In the genomic region with DNA sequence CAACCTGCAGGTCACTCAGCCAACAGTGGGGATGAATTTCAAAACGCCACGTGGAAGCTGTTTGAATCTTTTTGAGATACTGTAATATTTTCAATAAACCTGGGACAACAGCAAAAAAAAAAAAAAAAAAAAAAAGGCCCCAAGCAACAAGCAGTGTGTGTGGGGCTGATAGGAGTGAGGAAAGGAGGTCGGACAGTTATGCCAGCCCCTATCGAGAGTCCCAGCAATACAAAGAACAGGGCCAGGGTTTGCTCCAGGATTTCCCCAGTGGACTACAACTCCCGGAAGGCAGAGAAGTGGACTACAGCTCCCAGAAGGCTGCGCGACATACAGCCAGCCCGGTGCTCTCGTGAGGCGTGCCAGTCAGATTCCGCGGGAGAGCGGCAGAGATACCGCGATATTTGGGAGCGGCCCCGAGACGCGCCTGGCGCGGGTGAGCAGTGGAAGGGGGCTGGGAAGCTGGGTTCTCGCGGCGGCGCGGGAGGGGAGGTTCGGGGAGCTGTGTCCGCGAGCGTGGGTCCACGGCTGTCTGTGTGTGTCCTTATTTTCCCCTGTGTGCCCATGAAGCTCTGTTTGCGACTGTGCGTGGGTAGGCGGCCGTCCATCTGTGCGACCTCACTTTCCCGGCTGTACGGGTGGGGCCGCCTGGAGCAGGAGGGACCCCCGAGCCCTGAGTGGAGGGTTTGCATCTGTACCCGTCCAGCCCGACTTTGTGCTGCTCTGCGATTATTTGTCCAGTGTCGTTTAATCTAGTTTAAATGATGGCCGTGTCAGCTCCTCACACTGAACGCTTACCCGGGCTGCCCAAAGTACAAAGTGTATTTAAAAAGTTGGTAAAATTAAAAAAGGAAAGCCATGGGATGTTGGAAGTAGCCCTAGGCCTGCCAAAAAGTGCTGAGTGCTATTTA, we compare ENCODE assay signal across 1 cellular context.
TF ChIP-seq lines count a peak whose summit lies in the region.

A gene with protein sequence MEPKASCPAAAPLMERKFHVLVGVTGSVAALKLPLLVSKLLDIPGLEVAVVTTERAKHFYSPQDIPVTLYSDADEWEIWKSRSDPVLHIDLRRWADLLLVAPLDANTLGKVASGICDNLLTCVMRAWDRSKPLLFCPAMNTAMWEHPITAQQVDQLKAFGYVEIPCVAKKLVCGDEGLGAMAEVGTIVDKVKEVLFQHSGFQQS (plus strand): TSS at position 397 of the 908 bp plus-strand sequence. CDS start 4,729 bp downstream, outside the sequence.

TF ChIP-seq in K562, 482 proteins besides CTCF, POLR2A, EP300 and RAD21 (continued from another document and continues in another):
- TF ChIP-seq, protein P1, sequence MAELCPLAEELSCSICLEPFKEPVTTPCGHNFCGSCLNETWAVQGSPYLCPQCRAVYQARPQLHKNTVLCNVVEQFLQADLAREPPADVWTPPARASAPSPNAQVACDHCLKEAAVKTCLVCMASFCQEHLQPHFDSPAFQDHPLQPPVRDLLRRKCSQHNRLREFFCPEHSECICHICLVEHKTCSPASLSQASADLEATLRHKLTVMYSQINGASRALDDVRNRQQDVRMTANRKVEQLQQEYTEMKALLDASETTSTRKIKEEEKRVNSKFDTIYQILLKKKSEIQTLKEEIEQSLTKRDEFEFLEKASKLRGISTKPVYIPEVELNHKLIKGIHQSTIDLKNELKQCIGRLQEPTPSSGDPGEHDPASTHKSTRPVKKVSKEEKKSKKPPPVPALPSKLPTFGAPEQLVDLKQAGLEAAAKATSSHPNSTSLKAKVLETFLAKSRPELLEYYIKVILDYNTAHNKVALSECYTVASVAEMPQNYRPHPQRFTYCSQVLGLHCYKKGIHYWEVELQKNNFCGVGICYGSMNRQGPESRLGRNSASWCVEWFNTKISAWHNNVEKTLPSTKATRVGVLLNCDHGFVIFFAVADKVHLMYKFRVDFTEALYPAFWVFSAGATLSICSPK (IDR thresholded peaks at IDR 0.05; ENCODE audit: borderline replicate concordance), result no peak
- TF ChIP-seq POLR2AphosphoS5 (IDR thresholded peaks at IDR 0.05; ENCODE audit: control insufficient read depth, insufficient read depth, low read depth, low read length) (peak; percentile 95), ZNF274 (IDR thresholded peaks at IDR 0.05; ENCODE audit: borderline replicate concordance, low read depth, low read length) (no peak), SAFB (IDR thresholded peaks at IDR 0.05; ENCODE audit: borderline replicate concordance, low read depth, low read length) (peak; percentile 72; the same call in 1 of the 2 replicates), PHB (CRISPR knock-in tag; IDR thresholded peaks at IDR 0.05) (0 out of 2 replicates have a peak, but pooled peaks have one; percentile 44), CC2D1A (IDR thresholded peaks at IDR 0.05) (0 out of 2 replicates have a peak, but pooled peaks have one; percentile 48), NELFE (IDR thresholded peaks at IDR 0.05; ENCODE audit: insufficient read depth, insufficient read length) (peak; percentile 32), SOX6 (IDR thresholded peaks at IDR 0.05) (peak; percentile 15; the same call in 1 of the 2 replicates), MYC (IDR thresholded peaks at IDR 0.05; ENCODE audit: low read depth, low read length) (peak; percentile 83), MYC (CRISPR knock-in tag; IDR thresholded peaks at IDR 0.05; ENCODE audit: borderline replicate concordance, low read depth) (peak; percentile 71; the same call in 1 of the 2 replicates), HMGN3 (IDR thresholded peaks at IDR 0.05; ENCODE audit: borderline replicate concordance, extremely low read depth, insufficient read length, low read depth, low read length) (peak; percentile 85), RHOXF2B (CRISPR knock-in tag; conservative IDR thresholded peaks at IDR 0.05) (peak; percentile 70; the same call in 1 of the 2 replicates), CHD2 (IDR thresholded peaks at IDR 0.05; ENCODE audit: low read depth, low read length) (peak; percentile 99), ZNF197 (CRISPR knock-in tag; IDR thresholded peaks at IDR 0.05; ENCODE audit: low read depth) (0 out of 2 replicates have a peak, but pooled peaks have one; percentile 65), LARP7 (IDR thresholded peaks at IDR 0.05) (peak; percentile 23; the same call in 1 of the 2 replicates), ZNF175 (CRISPR knock-in tag; IDR thresholded peaks at IDR 0.05; ENCODE audit: low read depth) (peak; percentile 48; the same call in 1 of the 2 replicates), SRSF3 (IDR thresholded peaks at IDR 0.05; ENCODE audit: insufficient read depth, low read length) (no peak), DDX20 (tag; IDR thresholded peaks at IDR 0.05; ENCODE audit: low read depth) (no peak), SMC3 (conservative IDR thresholded peaks at IDR 0.05; ENCODE audit: insufficient read depth, low read depth, low read length) (no peak), SP1 (CRISPR knock-in tag; IDR thresholded peaks at IDR 0.05) (peak; percentile 73), ASH1L (IDR thresholded peaks at IDR 0.05; ENCODE audit: borderline replicate concordance, low read depth, partially characterized antibody) (peak; percentile 28)
- TF ChIP-seq, protein P2, sequence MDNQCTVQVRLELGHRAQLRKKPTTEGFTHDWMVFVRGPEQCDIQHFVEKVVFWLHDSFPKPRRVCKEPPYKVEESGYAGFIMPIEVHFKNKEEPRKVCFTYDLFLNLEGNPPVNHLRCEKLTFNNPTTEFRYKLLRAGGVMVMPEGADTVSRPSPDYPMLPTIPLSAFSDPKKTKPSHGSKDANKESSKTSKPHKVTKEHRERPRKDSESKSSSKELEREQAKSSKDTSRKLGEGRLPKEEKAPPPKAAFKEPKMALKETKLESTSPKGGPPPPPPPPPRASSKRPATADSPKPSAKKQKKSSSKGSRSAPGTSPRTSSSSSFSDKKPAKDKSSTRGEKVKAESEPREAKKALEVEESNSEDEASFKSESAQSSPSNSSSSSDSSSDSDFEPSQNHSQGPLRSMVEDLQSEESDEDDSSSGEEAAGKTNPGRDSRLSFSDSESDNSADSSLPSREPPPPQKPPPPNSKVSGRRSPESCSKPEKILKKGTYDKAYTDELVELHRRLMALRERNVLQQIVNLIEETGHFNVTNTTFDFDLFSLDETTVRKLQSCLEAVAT (IDR thresholded peaks at IDR 0.05), result peak in 1 of 2 experiments; percentile 29; a peak in 1 of 4 replicates
- TF ChIP-seq, protein P3, sequence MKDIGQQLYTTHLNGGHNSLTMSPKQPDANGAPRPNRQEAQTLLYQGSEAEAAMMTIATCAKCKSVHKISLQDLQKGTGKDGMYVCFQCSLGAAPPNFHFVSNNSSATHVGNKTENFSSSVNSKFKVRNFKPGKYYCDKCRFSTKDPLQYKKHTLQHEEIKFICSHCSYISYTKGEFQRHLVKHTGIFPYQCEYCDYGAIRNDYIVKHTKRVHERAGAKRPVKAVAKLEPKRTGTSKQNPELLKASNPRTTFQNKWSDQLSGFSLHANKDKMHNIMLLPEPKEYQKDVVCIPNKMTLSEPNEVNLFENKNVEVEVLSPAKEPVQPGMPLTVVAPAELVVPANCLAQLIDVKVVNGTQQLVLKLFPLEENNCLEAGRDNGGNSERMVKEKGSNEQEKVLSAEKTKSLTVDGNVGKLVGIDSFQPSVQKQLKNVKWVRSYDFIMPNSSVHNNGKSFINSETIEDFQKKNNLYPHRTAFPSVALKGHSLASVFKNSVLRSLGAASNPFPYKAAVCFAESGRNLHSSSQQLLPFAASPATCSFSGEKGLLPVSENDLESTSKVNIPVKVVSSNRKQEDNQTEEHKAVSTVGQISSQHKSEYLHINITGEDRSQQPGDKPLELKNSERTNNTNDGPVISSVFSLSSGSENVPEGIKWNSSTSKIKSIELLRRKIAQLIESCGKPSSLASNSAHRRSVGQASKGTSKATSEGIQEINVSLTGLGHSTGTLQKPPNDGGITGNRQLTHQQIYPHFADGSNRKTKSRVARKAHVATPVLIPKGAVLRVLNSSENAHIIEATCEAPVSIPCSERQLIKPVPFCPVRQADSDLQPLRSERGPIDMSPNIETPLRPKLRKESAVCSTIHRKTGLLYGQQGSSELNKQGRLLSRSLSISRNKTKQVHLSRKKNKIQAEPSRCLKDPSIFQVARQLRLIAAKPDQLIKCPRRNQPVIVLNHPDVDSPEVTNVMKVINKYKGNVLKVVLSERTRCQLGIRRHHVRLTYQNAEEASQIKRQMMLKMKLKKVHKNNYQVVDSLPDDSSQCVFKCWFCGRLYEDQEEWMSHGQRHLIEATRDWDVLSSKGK (CRISPR knock-in tag; IDR thresholded peaks at IDR 0.05), result no peak
- TF ChIP-seq, protein P4, sequence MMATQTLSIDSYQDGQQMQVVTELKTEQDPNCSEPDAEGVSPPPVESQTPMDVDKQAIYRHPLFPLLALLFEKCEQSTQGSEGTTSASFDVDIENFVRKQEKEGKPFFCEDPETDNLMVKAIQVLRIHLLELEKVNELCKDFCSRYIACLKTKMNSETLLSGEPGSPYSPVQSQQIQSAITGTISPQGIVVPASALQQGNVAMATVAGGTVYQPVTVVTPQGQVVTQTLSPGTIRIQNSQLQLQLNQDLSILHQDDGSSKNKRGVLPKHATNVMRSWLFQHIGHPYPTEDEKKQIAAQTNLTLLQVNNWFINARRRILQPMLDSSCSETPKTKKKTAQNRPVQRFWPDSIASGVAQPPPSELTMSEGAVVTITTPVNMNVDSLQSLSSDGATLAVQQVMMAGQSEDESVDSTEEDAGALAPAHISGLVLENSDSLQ (IDR thresholded peaks at IDR 0.05), result peak; percentile 92
- TF ChIP-seq, protein P5, sequence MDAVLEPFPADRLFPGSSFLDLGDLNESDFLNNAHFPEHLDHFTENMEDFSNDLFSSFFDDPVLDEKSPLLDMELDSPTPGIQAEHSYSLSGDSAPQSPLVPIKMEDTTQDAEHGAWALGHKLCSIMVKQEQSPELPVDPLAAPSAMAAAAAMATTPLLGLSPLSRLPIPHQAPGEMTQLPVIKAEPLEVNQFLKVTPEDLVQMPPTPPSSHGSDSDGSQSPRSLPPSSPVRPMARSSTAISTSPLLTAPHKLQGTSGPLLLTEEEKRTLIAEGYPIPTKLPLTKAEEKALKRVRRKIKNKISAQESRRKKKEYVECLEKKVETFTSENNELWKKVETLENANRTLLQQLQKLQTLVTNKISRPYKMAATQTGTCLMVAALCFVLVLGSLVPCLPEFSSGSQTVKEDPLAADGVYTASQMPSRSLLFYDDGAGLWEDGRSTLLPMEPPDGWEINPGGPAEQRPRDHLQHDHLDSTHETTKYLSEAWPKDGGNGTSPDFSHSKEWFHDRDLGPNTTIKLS (IDR thresholded peaks at IDR 0.05; ENCODE audit: borderline replicate concordance, low read depth), result peak; percentile 97
- TF ChIP-seq, protein P6, sequence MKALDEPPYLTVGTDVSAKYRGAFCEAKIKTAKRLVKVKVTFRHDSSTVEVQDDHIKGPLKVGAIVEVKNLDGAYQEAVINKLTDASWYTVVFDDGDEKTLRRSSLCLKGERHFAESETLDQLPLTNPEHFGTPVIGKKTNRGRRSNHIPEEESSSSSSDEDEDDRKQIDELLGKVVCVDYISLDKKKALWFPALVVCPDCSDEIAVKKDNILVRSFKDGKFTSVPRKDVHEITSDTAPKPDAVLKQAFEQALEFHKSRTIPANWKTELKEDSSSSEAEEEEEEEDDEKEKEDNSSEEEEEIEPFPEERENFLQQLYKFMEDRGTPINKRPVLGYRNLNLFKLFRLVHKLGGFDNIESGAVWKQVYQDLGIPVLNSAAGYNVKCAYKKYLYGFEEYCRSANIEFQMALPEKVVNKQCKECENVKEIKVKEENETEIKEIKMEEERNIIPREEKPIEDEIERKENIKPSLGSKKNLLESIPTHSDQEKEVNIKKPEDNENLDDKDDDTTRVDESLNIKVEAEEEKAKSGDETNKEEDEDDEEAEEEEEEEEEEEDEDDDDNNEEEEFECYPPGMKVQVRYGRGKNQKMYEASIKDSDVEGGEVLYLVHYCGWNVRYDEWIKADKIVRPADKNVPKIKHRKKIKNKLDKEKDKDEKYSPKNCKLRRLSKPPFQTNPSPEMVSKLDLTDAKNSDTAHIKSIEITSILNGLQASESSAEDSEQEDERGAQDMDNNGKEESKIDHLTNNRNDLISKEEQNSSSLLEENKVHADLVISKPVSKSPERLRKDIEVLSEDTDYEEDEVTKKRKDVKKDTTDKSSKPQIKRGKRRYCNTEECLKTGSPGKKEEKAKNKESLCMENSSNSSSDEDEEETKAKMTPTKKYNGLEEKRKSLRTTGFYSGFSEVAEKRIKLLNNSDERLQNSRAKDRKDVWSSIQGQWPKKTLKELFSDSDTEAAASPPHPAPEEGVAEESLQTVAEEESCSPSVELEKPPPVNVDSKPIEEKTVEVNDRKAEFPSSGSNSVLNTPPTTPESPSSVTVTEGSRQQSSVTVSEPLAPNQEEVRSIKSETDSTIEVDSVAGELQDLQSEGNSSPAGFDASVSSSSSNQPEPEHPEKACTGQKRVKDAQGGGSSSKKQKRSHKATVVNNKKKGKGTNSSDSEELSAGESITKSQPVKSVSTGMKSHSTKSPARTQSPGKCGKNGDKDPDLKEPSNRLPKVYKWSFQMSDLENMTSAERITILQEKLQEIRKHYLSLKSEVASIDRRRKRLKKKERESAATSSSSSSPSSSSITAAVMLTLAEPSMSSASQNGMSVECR (CRISPR knock-in tag; IDR thresholded peaks at IDR 0.05), result peak; percentile 45; the same call in 1 of the 2 replicates
- TF ChIP-seq, protein P7, sequence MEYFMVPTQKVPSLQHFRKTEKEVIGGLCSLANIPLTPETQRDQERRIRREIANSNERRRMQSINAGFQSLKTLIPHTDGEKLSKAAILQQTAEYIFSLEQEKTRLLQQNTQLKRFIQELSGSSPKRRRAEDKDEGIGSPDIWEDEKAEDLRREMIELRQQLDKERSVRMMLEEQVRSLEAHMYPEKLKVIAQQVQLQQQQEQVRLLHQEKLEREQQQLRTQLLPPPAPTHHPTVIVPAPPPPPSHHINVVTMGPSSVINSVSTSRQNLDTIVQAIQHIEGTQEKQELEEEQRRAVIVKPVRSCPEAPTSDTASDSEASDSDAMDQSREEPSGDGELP (CRISPR knock-in tag; IDR thresholded peaks at IDR 0.05; ENCODE audit: borderline replicate concordance), result peak; percentile 89
- TF ChIP-seq, protein P8, sequence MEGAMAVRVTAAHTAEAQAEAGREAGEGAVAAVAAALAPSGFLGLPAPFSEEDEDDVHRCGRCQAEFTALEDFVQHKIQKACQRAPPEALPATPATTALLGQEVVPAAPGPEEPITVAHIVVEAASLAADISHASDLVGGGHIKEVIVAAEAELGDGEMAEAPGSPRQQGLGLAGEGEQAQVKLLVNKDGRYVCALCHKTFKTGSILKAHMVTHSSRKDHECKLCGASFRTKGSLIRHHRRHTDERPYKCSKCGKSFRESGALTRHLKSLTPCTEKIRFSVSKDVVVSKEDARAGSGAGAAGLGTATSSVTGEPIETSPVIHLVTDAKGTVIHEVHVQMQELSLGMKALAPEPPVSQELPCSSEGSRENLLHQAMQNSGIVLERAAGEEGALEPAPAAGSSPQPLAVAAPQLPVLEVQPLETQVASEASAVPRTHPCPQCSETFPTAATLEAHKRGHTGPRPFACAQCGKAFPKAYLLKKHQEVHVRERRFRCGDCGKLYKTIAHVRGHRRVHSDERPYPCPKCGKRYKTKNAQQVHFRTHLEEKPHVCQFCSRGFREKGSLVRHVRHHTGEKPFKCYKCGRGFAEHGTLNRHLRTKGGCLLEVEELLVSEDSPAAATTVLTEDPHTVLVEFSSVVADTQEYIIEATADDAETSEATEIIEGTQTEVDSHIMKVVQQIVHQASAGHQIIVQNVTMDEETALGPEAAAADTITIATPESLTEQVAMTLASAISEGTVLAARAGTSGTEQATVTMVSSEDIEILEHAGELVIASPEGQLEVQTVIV (CRISPR knock-in tag; IDR thresholded peaks at IDR 0.05; ENCODE audit: borderline replicate concordance), result no peak
